Comparison of ENCODE assay signal across 14 cellular contexts in genomic region chr3:184472723-184473419, GRCh38.
DNase-seq lines count a peak whose midpoint lies in the region; ATAC-seq and TF ChIP-seq lines count a peak whose summit lies in the region.
"Had no signal": no experiment of that assay in that cellular context is flagged by ENCODE, and none has a peak within 500 bp of the region (broad histone marks: within the 10 kb centered on the region; RNA-seq: fewer than 3 reads in every experiment).

No MANE protein-coding gene starts in this region.

- no peaks in the 10 kb centered on the region for H3K9me2 ChIP-seq in Loucy (replicated peaks; ENCODE audit: low read depth, low read length)

- no peaks in the 10 kb centered on the region for H3K36me3 Mint-ChIP-seq in endodermal cell (ENCODE audit: low read depth)
- H3K36me3 Mint-ChIP-seq: stimulated activated effector memory CD8-positive, alpha-beta T cell treated with anti-CD3 and anti-CD28 coated beads, Interleukin-12 subunit alpha, Interleukin-12 subunit beta, amount 100 ng/mL, for 72 hours had no signal

- H3K4me1 ChIP-seq in Loucy (ENCODE audit: insufficient read depth, low read length, poor library complexity, severe bottlenecking), result peaks cover 27% of the 10 kb centered on the region
- no peaks in the 10 kb centered on the region for H3K4me1 ChIP-seq in endodermal cell (ENCODE audit: control insufficient read depth, insufficient read depth, low read length)
- H3K4me1 ChIP-seq in HAP-1, result no peaks in the 10 kb centered on the region

- no peaks in the 10 kb centered on the region for H3K9me3 ChIP-seq in Loucy (ENCODE audit: insufficient read depth, low read depth, low read length)
- H3K9me3 ChIP-seq in endodermal cell (ENCODE audit: control insufficient read depth, low read length), result no peaks in the 10 kb centered on the region
- H3K9me3 ChIP-seq in HAP-1, result no peaks in the 10 kb centered on the region
- H3K9me3 ChIP-seq: SJSA1 had no signal

- ATAC-seq in GM19324 (IDR thresholded peaks at IDR 0.05; ENCODE audit: low FRiP score, unreplicated experiment), result no peak
- ATAC-seq: stimulated activated effector memory CD8-positive, alpha-beta T cell treated with anti-CD3 and anti-CD28 coated beads, Interleukin-12 subunit alpha, Interleukin-12 subunit beta, amount 100 ng/mL, for 72 hours had no signal

- H3K9ac ChIP-seq in Loucy (ENCODE audit: low read depth, low read length, poor library complexity, severe bottlenecking), result peak overlapping the region; percentile 10
- no peak overlapping the region for H3K9ac ChIP-seq in endodermal cell (ENCODE audit: extremely low read depth, low read length, poor library complexity, severe bottlenecking)

- peak overlapping the region; percentile 51 for H3K4me2 ChIP-seq in Loucy (ENCODE audit: low read depth, low read length, poor library complexity, severe bottlenecking)

- 88 to 93% methylated on average over 9 to 12 of the region's 12 CpGs for WGBS in endodermal cell (ENCODE audit: insufficient coverage in 1 of 2, insufficient read length in 1 of 2), 2 experiments

- no peaks in the 10 kb centered on the region for H3K9me3 Mint-ChIP-seq in endodermal cell
- H3K9me3 Mint-ChIP-seq: activated CD4-positive, alpha-beta T cell treated with anti-CD3 and anti-CD28 coated beads, Interleukin-2, amount 10 ng/mL, durations not matched to agents 7 days and 5 days; stimulated activated effector memory CD8-positive, alpha-beta T cell treated with anti-CD3 and anti-CD28 coated beads, Interleukin-12 subunit alpha, Interleukin-12 subunit beta, amount 100 ng/mL, for 72 hours had no signal

- H2AFZ ChIP-seq in Loucy (ENCODE audit: low read length), result peak overlapping the region; percentile 33

- no peaks in the 10 kb centered on the region for H3K79me2 ChIP-seq in Loucy (ENCODE audit: insufficient read depth, low read length)

- H3K4me3 Mint-ChIP-seq in endodermal cell, result no peak overlapping the region
- H3K4me3 Mint-ChIP-seq: activated CD4-positive, alpha-beta T cell treated with anti-CD3 and anti-CD28 coated beads, Interleukin-2, amount 10 ng/mL, durations not matched to agents 7 days and 5 days; nephron progenitor cell; stimulated activated effector memory CD8-positive, alpha-beta T cell treated with anti-CD3 and anti-CD28 coated beads, Interleukin-12 subunit alpha, Interleukin-12 subunit beta, amount 100 ng/mL, for 72 hours had no signal

- no peaks in the 10 kb centered on the region for H3K36me3 ChIP-seq in Loucy (ENCODE audit: insufficient read depth, low read length)
- no peaks in the 10 kb centered on the region for H3K36me3 ChIP-seq in endodermal cell (ENCODE audit: control insufficient read depth, insufficient read depth, low read length)
- H3K36me3 ChIP-seq in HAP-1 (replicated peaks), result no peaks in the 10 kb centered on the region
- H3K36me3 ChIP-seq: SJSA1 had no signal

- TF ChIP-seq CTCF in Loucy (conservative IDR thresholded peaks at IDR 0.05; ENCODE audit: low read length) (no peak), endodermal cell (conservative IDR thresholded peaks at IDR 0.05) (no peak)

- H3K27me3 ChIP-seq in Loucy (ENCODE audit: insufficient read depth, low read length, poor library complexity, severe bottlenecking) (no peaks in the 10 kb centered on the region), endodermal cell (ENCODE audit: control insufficient read depth, insufficient read depth, low read length, poor library complexity, severe bottlenecking) (peaks cover 4% of the 10 kb centered on the region), HAP-1 (ENCODE audit: low read depth) (peaks cover 15% of the 10 kb centered on the region)
- H3K27me3 ChIP-seq: SJSA1 had no signal

- H4K20me1 ChIP-seq in Loucy (ENCODE audit: insufficient read depth, low read length, poor library complexity, severe bottlenecking), result no peaks in the 10 kb centered on the region

- peak; percentile 61 for DNase-seq in CD1c-positive myeloid dendritic cell (ENCODE audit: extremely low spot score)
- DNase-seq in endodermal cell, result peak; percentile 22
- DNase-seq in mucosa of gallbladder (ENCODE audit: low spot score), result peak; percentile 58
- DNase-seq in SW480 (ENCODE audit: low spot score), result no peak
- DNase-seq in HAP-1 (ENCODE audit: low spot score in 2 of 2), result no peak
- no peak for DNase-seq in NCI-H1694 (lab: John Stamatoyannopoulos, UW)
- DNase-seq: activated CD4-positive, alpha-beta T cell treated with anti-CD3 and anti-CD28 coated beads, Interleukin-2, amount 10 ng/mL, durations not matched to agents 7 days and 5 days; COR-L47; effector CD8-positive, alpha-beta T cell; nephron progenitor cell had no signal

- no peaks in the 10 kb centered on the region for H3F3A ChIP-seq in Loucy (ENCODE audit: low read depth)

- H3K27ac ChIP-seq in endodermal cell (ENCODE audit: low read depth, low read length), result no peak overlapping the region
- H3K27ac ChIP-seq: SJSA1 had no signal

- no peaks in the 10 kb centered on the region for H3K4me1 Mint-ChIP-seq in endodermal cell
- H3K4me1 Mint-ChIP-seq: nephron progenitor cell; stimulated activated effector memory CD8-positive, alpha-beta T cell treated with anti-CD3 and anti-CD28 coated beads, Interleukin-12 subunit alpha, Interleukin-12 subunit beta, amount 100 ng/mL, for 72 hours had no signal

- H3K27ac Mint-ChIP-seq in endodermal cell, result no peak overlapping the region
- H3K27ac Mint-ChIP-seq: activated CD4-positive, alpha-beta T cell treated with anti-CD3 and anti-CD28 coated beads, Interleukin-2, amount 10 ng/mL, durations not matched to agents 7 days and 5 days; nephron progenitor cell; stimulated activated effector memory CD8-positive, alpha-beta T cell treated with anti-CD3 and anti-CD28 coated beads, Interleukin-12 subunit alpha, Interleukin-12 subunit beta, amount 100 ng/mL, for 72 hours had no signal

- H3K27me3 Mint-ChIP-seq in endodermal cell (ENCODE audit: insufficient read depth), result peaks cover 9% of the 10 kb centered on the region

- in situ Hi-C loops in HAP-1 (cut with MboI; ENCODE audit: low sequenced_read_pairs), result no loop called here

- H3K4me3 ChIP-seq in Loucy (ENCODE audit: low read length, poor library complexity, severe bottlenecking) (peak overlapping the region; percentile 26), endodermal cell (ENCODE audit: low read length) (no peak overlapping the region), HAP-1 (no peak overlapping the region)
- H3K4me3 ChIP-seq: SJSA1 had no signal

Comparison
In these comparisons a context has a peak if more than half of its experiments do, and no peak if none do; other contexts are left out.
1. DNase-seq: peak in CD1c-positive myeloid dendritic cell (single experiment), endodermal cell (single experiment) and mucosa of gallbladder (single experiment); none in SW480 (single experiment), HAP-1 (0 of 2) and NCI-H1694 (single experiment).